Comparison of ENCODE assay signal across 8 cellular contexts in the genomic region with DNA sequence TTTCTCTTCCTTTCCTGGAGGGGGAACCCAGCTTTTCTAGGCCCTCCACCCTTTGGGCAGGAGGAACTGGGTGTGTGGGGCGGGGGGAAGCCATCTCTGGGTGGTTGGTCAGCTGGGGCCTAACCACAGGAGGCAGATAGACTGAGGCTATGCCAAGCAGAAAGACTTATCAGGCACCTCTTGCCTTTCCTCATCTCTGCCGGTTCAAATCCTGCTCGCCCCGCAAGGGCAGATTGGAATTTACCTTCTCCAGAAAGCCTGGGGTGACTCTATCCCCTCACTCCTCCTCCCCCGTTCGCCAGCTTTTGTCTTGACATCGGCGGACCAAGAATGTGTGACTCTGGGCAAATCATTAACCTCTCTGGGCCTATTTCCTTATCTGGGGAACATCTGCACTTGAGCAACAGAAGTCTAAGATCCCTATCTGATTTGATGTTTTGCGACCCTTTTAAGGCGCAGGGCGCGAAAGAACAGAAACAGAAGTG. TPM values are rescaled to one million over a fixed set of nuclear protein-coding genes. Genes with fewer than 3 reads are reported as not detected.
A peak's percentile ranks its signal among the peaks of the same experiment; 100 is the strongest.
DNase-seq lines count a peak whose midpoint lies in the region; ATAC-seq and TF ChIP-seq lines count a peak whose summit lies in the region.

No MANE protein-coding gene starts in this region.

- in situ Hi-C loops in mammary epithelial cell (cut with MboI; ENCODE audit: low sequenced_read_pairs in 2 of 2): no loop called here

- H3K4me2 ChIP-seq in mammary epithelial cell (ENCODE audit: insufficient read depth, low read depth, low read length): peak overlapping the region; percentile 90

- peak overlapping the region; percentile 91 to 97 (median 93) for H3K4me3 ChIP-seq in mammary epithelial cell (replicated peaks in 1 of 3; ENCODE audit: insufficient read depth in 1 of 3, low read depth in 2 of 3, low read length in 3 of 3)

- peak; percentile 35 for ATAC-seq in GM21528 (IDR thresholded peaks at IDR 0.05; ENCODE audit: low FRiP score, unreplicated experiment)
- ATAC-seq in T-cell (replicated peaks in 1 of 4): peak; percentile 2 to 25 (median 18)

- no peaks in the 10 kb centered on the region for H3K27me3 Mint-ChIP-seq in T-cell

- no peaks in the 10 kb centered on the region for H3K9me3 Mint-ChIP-seq in T-cell

- peaks cover 79 to 81% (median 79%) of the 10 kb centered on the region in 3 donors for H3K4me1 Mint-ChIP-seq in T-cell

- peaks cover 81% of the 10 kb centered on the region for H3K79me2 ChIP-seq in mammary epithelial cell (ENCODE audit: insufficient read depth, low read length)

- CTCF ChIA-PET in T-cell (lab: Charles Lee) (interaction anchor here in 1 of 2 donors (0.6 kb wide), 1 partner anchor 514 kb away, joined by 3 read pairs; no protein-coding TSS in a partner anchor), mammary epithelial cell (lab: Charles Lee; ENCODE audit: low non-redundant PET) (interaction anchor here (0.6 kb wide), 1 partner anchor 24 kb away, joined by 5 read pairs; no protein-coding TSS in a partner anchor)

- TSS peak; percentile 48 for BruUV-seq in mammary epithelial cell (replicated peaks; lab: Mats Ljungman, UMichigan)

- DNase-seq in GDM1 (lab: John Stamatoyannopoulos, UW) (peak; percentile 40), HUDEP-2 (lab: John Stamatoyannopoulos, UW; ENCODE audit: unreplicated experiment in 76 of 76) (peak in 64 of 76 experiments; percentile 8 to 76 (median 44)), T-cell (peak in 16 of 34 experiments; percentile 1 to 27 (median 10)), mammary epithelial cell (no peak), left kidney (ENCODE audit: low read depth, low spot score) (peak; percentile 89), NCI-H446 treated with DMSO at 0.1 percent for 48 hours (lab: John Stamatoyannopoulos, UW) (no peak)
- peak; percentile 4 for DNase-seq in stimulated activated CD8-positive, alpha-beta memory T cell treated with anti-CD3 and anti-CD28 coated beads, Interleukin-12 subunit alpha, Interleukin-12 subunit beta, amount 100 ng/mL, for 1 hour (ENCODE audit: low read depth)

- intact Hi-C loops in mammary epithelial cell (cut with micrococcal nuclease): no loop called here

- H3K4me3 Mint-ChIP-seq in T-cell: peak overlapping the region; percentile 98 to 100 (median 99)

- TF ChIP-seq CTCF in mammary epithelial cell (conservative IDR thresholded peaks at IDR 0.05 in 1 of 2, IDR thresholded peaks at IDR 0.05 in 1 of 2; ENCODE audit: extremely low read depth in 1 of 2, insufficient read depth in 1 of 2, low read depth in 1 of 2, low read length in 2 of 2): no peak

- peak overlapping the region; percentile 91 for H2AFZ ChIP-seq in mammary epithelial cell (ENCODE audit: low read depth, low read length)

- H3K9me3 ChIP-seq in mammary epithelial cell (replicated peaks; ENCODE audit: insufficient read depth, low read length): no peaks in the 10 kb centered on the region

- peak overlapping the region; percentile 92 for H3K27ac ChIP-seq in mammary epithelial cell (ENCODE audit: insufficient read depth, low read depth, low read length)

- H4K20me1 ChIP-seq in mammary epithelial cell (ENCODE audit: insufficient read depth, low read length): no peaks in the 10 kb centered on the region

- H3K27me3 ChIP-seq in mammary epithelial cell (ENCODE audit: insufficient read depth, low read length): no peaks in the 10 kb centered on the region

- dilution Hi-C loops in mammary epithelial cell (cut with HindIII; ENCODE audit: low sequenced_read_pairs): no loop called here

- peak overlapping the region; percentile 99 for H3K9ac ChIP-seq in mammary epithelial cell (ENCODE audit: insufficient read depth, low read length)

- POLR2A ChIA-PET in T-cell (lab: Charles Lee): interaction anchor here in 1 of 2 donors (0.6 kb wide), 1 partner anchor 31 kb away, joined by 3 read pairs; no protein-coding TSS in a partner anchor

- peak overlapping the region; percentile 99 to 100 for H3K27ac Mint-ChIP-seq in T-cell

- peaks cover 8% of the 10 kb centered on the region for H3K36me3 Mint-ChIP-seq in T-cell

- peaks cover 3% of the 10 kb centered on the region for H3K36me3 ChIP-seq in mammary epithelial cell (ENCODE audit: insufficient read depth, low read length)

- 1% methylated on average over 12 of the region's 12 CpGs for WGBS in mammary epithelial cell (ENCODE audit: low coverage, missing lambda C conversion rate)

- H3K4me1 ChIP-seq in mammary epithelial cell (ENCODE audit: insufficient read depth, low read length): peaks cover 8% of the 10 kb centered on the region

RNA-seq across cellular contexts. Expression of a gene that starts 0.6 kb away (rescaled TPM):
- 100 to 1,000 TPM in 4 of 5 donors, 10 to 100 TPM in 1; 78.8 to 121 (median 114) TPM for total RNA-seq in T-cell
- 100 to 1,000 TPM; 419 to 470 TPM for total RNA-seq in mammary epithelial cell
- 609 TPM for polyA plus RNA-seq in mammary epithelial cell
- 1,008 TPM for polyA minus RNA-seq in mammary epithelial cell

Comparison
In these comparisons a context has a peak if more than half of its experiments do, and no peak if none do; other contexts are left out.
1. DNase-seq: peak in GDM1 (single experiment), HUDEP-2 (64 of 76), left kidney (single experiment) and stimulated activated CD8-positive, alpha-beta memory T cell treated with anti-CD3 and anti-CD28 coated beads, Interleukin-12 subunit alpha, Interleukin-12 subunit beta, amount 100 ng/mL, for 1 hour (single experiment); none in mammary epithelial cell (single experiment) and NCI-H446 treated with DMSO at 0.1 percent for 48 hours (single experiment).